Comparison of ENCODE assay signal across 25 cellular contexts in genomic region chr9:93419023-93419422, GRCh38.
"Had no signal": no experiment of that assay in that cellular context is flagged by ENCODE, and none has a peak within 500 bp of the region (broad histone marks: within the 10 kb centered on the region; RNA-seq: fewer than 3 reads in every experiment).

No MANE protein-coding gene starts in this region.

- H3K9me3 ChIP-seq: colonic mucosa had no signal

- ATAC-seq: effector memory CD8-positive, alpha-beta T cell; foreskin keratinocyte; gastroesophageal sphincter; heart right ventricle; left cardiac atrium; left lung; left ventricle myocardium superior; lower lobe of right lung; mucosa of descending colon had no signal

- H3K36me3 ChIP-seq: colonic mucosa, esophagus muscularis mucosa, gastroesophageal sphincter, heart right ventricle, left lung, lower lobe of right lung had no signal

- H3K4me3 Mint-ChIP-seq: dendritic cell treated with granulocyte-macrophage colony-stimulating factor and Interleukin-4, amounts not matched to agents 40 ng/mL and 50 ng/mL, for 4 days; effector memory CD8-positive, alpha-beta T cell; endodermal cell; mesothelial cell of epicardium; naive B cell had no signal

- H3K27ac ChIP-seq: colonic mucosa, esophagus muscularis mucosa, foreskin keratinocyte, gastroesophageal sphincter, heart right ventricle, left lung, lower lobe of right lung had no signal

- DNase-seq: colonic mucosa; cortex of kidney; effector CD8-positive, alpha-beta T cell; effector memory CD8-positive, alpha-beta T cell; endodermal cell; foreskin keratinocyte; head of caudate nucleus; heart right ventricle; hippocampal formation; left cardiac atrium; left lung; left ventricle myocardium superior; lower lobe of right lung; mesenchymal stem cell; mucosa of descending colon; naive B cell had no signal

- H3K27ac Mint-ChIP-seq: dendritic cell treated with granulocyte-macrophage colony-stimulating factor and Interleukin-4, amounts not matched to agents 40 ng/mL and 50 ng/mL, for 4 days; effector memory CD8-positive, alpha-beta T cell; endodermal cell; mesothelial cell of epicardium; naive B cell had no signal

- H3K4me3 ChIP-seq: colonic mucosa, esophagus muscularis mucosa, gastroesophageal sphincter, heart right ventricle, left lung, lower lobe of right lung, mucosa of descending colon had no signal

- H3K4me1 ChIP-seq: colonic mucosa, foreskin keratinocyte, heart right ventricle, left lung, lower lobe of right lung had no signal

- FAIRE-seq: endometrium, endothelial cell of umbilical vein, frontal cortex, islet of Langerhans, keratinocyte had no signal

- H3K4me1 Mint-ChIP-seq: naive B cell had no signal

- H3K27me3 ChIP-seq: colonic mucosa, esophagus muscularis mucosa, gastroesophageal sphincter, heart right ventricle, left lung had no signal
